ENCODE assay signal across 19 cellular contexts in the genomic region with DNA sequence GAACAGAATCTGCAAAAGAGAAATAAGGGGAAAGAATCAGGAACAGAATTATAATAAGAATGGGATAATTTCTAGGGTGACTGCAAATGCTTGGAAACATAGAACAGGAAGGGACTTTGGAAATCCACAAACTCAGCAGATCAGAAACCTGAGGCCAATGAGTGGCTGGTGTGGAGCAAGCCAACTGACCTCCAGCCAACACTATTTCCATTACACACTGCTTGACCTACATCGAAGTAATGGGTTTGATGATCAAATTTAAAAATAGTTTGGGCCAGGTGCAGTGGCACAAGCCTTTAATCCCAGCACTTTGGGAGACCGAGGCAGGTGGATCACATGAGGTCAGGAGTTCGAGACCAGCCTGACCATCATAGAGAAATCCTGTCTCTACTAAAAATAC.
A peak's percentile ranks its signal among the peaks of the same experiment; 100 is the strongest.
DNase-seq lines count a peak whose midpoint lies in the region; ATAC-seq, FAIRE-seq and TF ChIP-seq lines count a peak whose summit lies in the region.
"Had no signal": no experiment of that assay in that cellular context is flagged by ENCODE, and none has a peak within 500 bp of the region (broad histone marks: within the 10 kb centered on the region; RNA-seq: fewer than 3 reads in every experiment).

No MANE protein-coding gene starts in this region.

- H3K36me3 ChIP-seq in K562 (ENCODE audit: control insufficient read depth, insufficient read depth, low read length) (peaks cover 16% of the 10 kb centered on the region), hepatocyte (replicated peaks; ENCODE audit: insufficient read depth, low read depth) (no peaks in the 10 kb centered on the region), MM.1S (replicated peaks; ENCODE audit: insufficient read depth, low read length) (no peaks in the 10 kb centered on the region)
- H3K36me3 ChIP-seq: BLaER1 treated with 17β-estradiol and CSF1 and Interleukin-3, amounts not matched to agents 10 nM and 100 nM had no signal

- no peaks in the 10 kb centered on the region for H3F3A ChIP-seq in MM.1S (ENCODE audit: insufficient read depth, low read length)

- H3K4me2 ChIP-seq in K562 (ENCODE audit: insufficient read depth, low read length) (no peak overlapping the region), hepatocyte (no peak overlapping the region), MM.1S (ENCODE audit: low read depth, low read length) (no peak overlapping the region)

- no peak for TF ChIP-seq CTCF in Calu3 (IDR thresholded peaks at IDR 0.05; ENCODE audit: unreplicated experiment)
- no peak for TF ChIP-seq CTCF in K562 (IDR thresholded peaks at IDR 0.05 in 2 of 3, conservative IDR thresholded peaks at IDR 0.05 in 1 of 3; ENCODE audit: insufficient read depth in 2 of 3, low read depth in 1 of 3, low read length in 3 of 3)
- no peak for TF ChIP-seq CTCF in hepatocyte (IDR thresholded peaks at IDR 0.05; ENCODE audit: poor library complexity)
- TF ChIP-seq CTCF in MM.1S (IDR thresholded peaks at IDR 0.05; ENCODE audit: low read length), result no peak

- H3K27me3 Mint-ChIP-seq in activated naive CD4-positive, alpha-beta T cell treated with anti-CD3 and anti-CD28 coated beads for 36 hours (ENCODE audit: low read depth), result peaks cover 4% of the 10 kb centered on the region
- no peaks in the 10 kb centered on the region for H3K27me3 Mint-ChIP-seq in Calu3 (ENCODE audit: unreplicated experiment)
- H3K27me3 Mint-ChIP-seq: B cell had no signal

- no peaks in the 10 kb centered on the region for H3K9me3 Mint-ChIP-seq in activated naive CD4-positive, alpha-beta T cell treated with anti-CD3 and anti-CD28 coated beads for 36 hours
- peaks cover 2% of the 10 kb centered on the region for H3K9me3 Mint-ChIP-seq in Calu3 (ENCODE audit: low read depth, unreplicated experiment)
- H3K9me3 Mint-ChIP-seq: CD8-positive, alpha-beta T cell had no signal

- H3K9me2 ChIP-seq in hepatocyte (replicated peaks; ENCODE audit: insufficient read depth), result no peaks in the 10 kb centered on the region
- no peaks in the 10 kb centered on the region for H3K9me2 ChIP-seq in MM.1S (replicated peaks; ENCODE audit: insufficient read depth, low read length)

- in situ Hi-C loops in K562 (cut with MboI), result no loop called here

- peak overlapping the region; percentile 49 for H2AFZ ChIP-seq in K562 (ENCODE audit: low read depth, low read length)
- H2AFZ ChIP-seq in hepatocyte, result no peak overlapping the region
- H2AFZ ChIP-seq in MM.1S (ENCODE audit: low read length), result no peak overlapping the region
- H2AFZ ChIP-seq: GM23248 had no signal

- TF ChIP-seq EP300 in K562 (IDR thresholded peaks at IDR 0.05; ENCODE audit: low read length), result no peak

- H3K9me1 ChIP-seq in K562 (ENCODE audit: control insufficient read depth, insufficient read depth, low read length), result no peaks in the 10 kb centered on the region

- intact Hi-C loops in activated naive CD4-positive, alpha-beta T cell treated with anti-CD3 and anti-CD28 coated beads for 36 hours (cut with micrococcal nuclease), result loop anchor here (5.0 kb wide), 1 partner anchor 178 kb away; no protein-coding TSS in a partner anchor
- intact Hi-C loops in Calu3 (cut with micrococcal nuclease; ENCODE audit: unreplicated experiment) (no loop called here), K562 (cut with micrococcal nuclease) (loop anchor here (5.0 to 10.0 kb wide), 2 partner anchors 178 to 350 kb away; no protein-coding TSS in a partner anchor)

- H3K36me3 Mint-ChIP-seq in activated naive CD4-positive, alpha-beta T cell treated with anti-CD3 and anti-CD28 coated beads for 36 hours (ENCODE audit: low read depth), result peaks cover 2% of the 10 kb centered on the region
- H3K36me3 Mint-ChIP-seq in Calu3 (ENCODE audit: insufficient read depth, unreplicated experiment), result peaks cover 5% of the 10 kb centered on the region
- H3K36me3 Mint-ChIP-seq: CD8-positive, alpha-beta T cell had no signal

- H3K27me3 ChIP-seq in K562 (ENCODE audit: control insufficient read depth in 2 of 2, insufficient read depth in 2 of 2, low read length in 2 of 2), result no peaks in the 10 kb centered on the region
- H3K27me3 ChIP-seq in hepatocyte, result no peaks in the 10 kb centered on the region
- H3K27me3 ChIP-seq in MM.1S (replicated peaks; ENCODE audit: insufficient read depth, low read length), result no peaks in the 10 kb centered on the region
- H3K27me3 ChIP-seq: BLaER1 treated with 17β-estradiol and CSF1 and Interleukin-3, amounts not matched to agents 10 nM and 100 nM had no signal

- H3K4me1 Mint-ChIP-seq in activated naive CD4-positive, alpha-beta T cell treated with anti-CD3 and anti-CD28 coated beads for 36 hours (ENCODE audit: low read depth), result peaks cover 27% of the 10 kb centered on the region
- peaks cover 9% of the 10 kb centered on the region for H3K4me1 Mint-ChIP-seq in Calu3 (ENCODE audit: low read depth, unreplicated experiment)

- POLR2A ChIA-PET in K562 (lab: Yijun Ruan, JAX), result no interaction called here

- H3K4me3 ChIP-seq in K562 (no peak overlapping the region), hepatocyte (no peak overlapping the region), MM.1S (ENCODE audit: low read length) (no peak overlapping the region)
- H3K4me3 ChIP-seq: BLaER1 treated with 17β-estradiol and CSF1 and Interleukin-3, amounts not matched to agents 10 nM and 100 nM; GM23248 had no signal

- CTCF ChIA-PET in activated naive CD4-positive, alpha-beta T cell treated with anti-CD3 and anti-CD28 coated beads for 36 hours (lab: Charles Lee), result no interaction called here
- CTCF ChIA-PET in Calu3 (lab: Charles Lee), result no interaction called here
- CTCF ChIA-PET in K562 (lab: Yijun Ruan, JAX; ENCODE audit: low intra/inter-chr PET ratio), result no interaction called here

- H3K27ac Mint-ChIP-seq in activated naive CD4-positive, alpha-beta T cell treated with anti-CD3 and anti-CD28 coated beads for 36 hours, result peak overlapping the region; percentile 22
- H3K27ac Mint-ChIP-seq in Calu3 (ENCODE audit: unreplicated experiment), result peak overlapping the region; percentile 54
- H3K27ac Mint-ChIP-seq: B cell; CD8-positive, alpha-beta T cell had no signal

- no peak for TF ChIP-seq RAD21 in K562 (CRISPR knock-in tag; conservative IDR thresholded peaks at IDR 0.05 in 1 of 2, IDR thresholded peaks at IDR 0.05 in 1 of 2)

- WGBS in K562 (ENCODE audit: insufficient coverage, low coverage, missing lambda C conversion rate), result 93% methylated on average over 3 of the region's 3 CpGs
- 98% methylated on average over 3 of the region's 3 CpGs for WGBS in hepatocyte (ENCODE audit: low lambda C conversion rate, missing lambda C conversion rate)

- no peak for DNase-seq in activated naive CD4-positive, alpha-beta T cell treated with anti-CD3 and anti-CD28 coated beads for 36 hours
- no peak for DNase-seq in activated naive CD4-positive, alpha-beta T cell (lab: John Stamatoyannopoulos, UW)
- DNase-seq in Calu3 (no peak), K562 (ENCODE audit: extremely low read depth in 1 of 4, low spot score in 3 of 4) (no peak), globus pallidus (ENCODE audit: low spot score) (peak; percentile 12), hepatocyte (ENCODE audit: low spot score) (no peak), MM.1S (no peak)
- DNase-seq in activated CD8-positive, alpha-beta memory T cell treated with anti-CD3 and anti-CD28 coated beads, Interleukin-2, amount 50 U/mL, for 48 hours, result no peak
- DNase-seq: 8988T; CD8-positive, alpha-beta T cell; DMS 273 treated with DMSO at 0.1 percent for 48 hours; GDM1; GM23248; HCEC 1CT had no signal

- TF ChIP-seq POLR2A in K562 (conservative IDR thresholded peaks at IDR 0.05), result no peak

- H3K79me2 ChIP-seq in K562 (ENCODE audit: control insufficient read depth, insufficient read depth, low read length) (no peaks in the 10 kb centered on the region), hepatocyte (no peaks in the 10 kb centered on the region), MM.1S (ENCODE audit: low read length) (no peaks in the 10 kb centered on the region)

- H3K4me1 ChIP-seq in K562 (replicated peaks in 1 of 2; ENCODE audit: control insufficient read depth in 2 of 2, insufficient read depth in 2 of 2, low read length in 2 of 2) (peaks cover 8 to 83% of the 10 kb centered on the region in 2 experiments), hepatocyte (ENCODE audit: insufficient read depth) (no peaks in the 10 kb centered on the region), MM.1S (ENCODE audit: low read length) (0 out of 2 replicates have a peak, but pooled peaks cover 4% of the 10 kb centered on the region)

- ATAC-seq in K562, result no peak
- ATAC-seq: CD8-positive, alpha-beta T cell had no signal

- H3K9ac ChIP-seq in K562 (ENCODE audit: insufficient read depth in 1 of 2, low read depth in 2 of 2, low read length in 2 of 2) (peak overlapping the region in 1 of 2 experiments; percentile 19; a peak in 1 of 4 replicates), MM.1S (ENCODE audit: low read length) (no peak overlapping the region)
- H3K9ac ChIP-seq: BLaER1 treated with 17β-estradiol and CSF1 and Interleukin-3, amounts not matched to agents 10 nM and 100 nM; GM23248 had no signal

- H4K20me1 ChIP-seq in K562 (replicated peaks; ENCODE audit: control insufficient read depth, insufficient read depth, low read length) (no peaks in the 10 kb centered on the region), hepatocyte (ENCODE audit: insufficient read depth, poor library complexity, severe bottlenecking) (no peaks in the 10 kb centered on the region), MM.1S (ENCODE audit: insufficient read depth, low read length) (no peaks in the 10 kb centered on the region)
- H4K20me1 ChIP-seq: BLaER1 treated with 17β-estradiol and CSF1 and Interleukin-3, amounts not matched to agents 10 nM and 100 nM had no signal

- H3K27ac ChIP-seq in K562 (ENCODE audit: extremely low read depth, low read depth, low read length), result peak overlapping the region; percentile 63
- no peak overlapping the region for H3K27ac ChIP-seq in hepatocyte
- H3K27ac ChIP-seq in MM.1S (ENCODE audit: low read length), result no peak overlapping the region
- H3K27ac ChIP-seq: GM23248, HL-60 had no signal

- H3K4me3 Mint-ChIP-seq in activated naive CD4-positive, alpha-beta T cell treated with anti-CD3 and anti-CD28 coated beads for 36 hours, result no peak overlapping the region
- no peak overlapping the region for H3K4me3 Mint-ChIP-seq in Calu3 (ENCODE audit: low read depth, unreplicated experiment)
- H3K4me3 Mint-ChIP-seq: B cell; CD8-positive, alpha-beta T cell had no signal

- FAIRE-seq in K562 (lab: Jason Lieb, UNC), result no peak
- FAIRE-seq: GM12892, GM18507 had no signal

- H3K9me3 ChIP-seq in K562 (replicated peaks; ENCODE audit: control insufficient read depth, insufficient read depth, low read depth, low read length) (peaks cover 23% of the 10 kb centered on the region), hepatocyte (ENCODE audit: low read depth) (no peaks in the 10 kb centered on the region), MM.1S (replicated peaks; ENCODE audit: insufficient read depth, low read length) (no peaks in the 10 kb centered on the region)

- BruUV-seq in Calu3 (replicated peaks; lab: Mats Ljungman, UMichigan) (no TSS peak), K562 (replicated peaks; lab: Mats Ljungman, UMichigan) (no TSS peak)

TF ChIP-seq in K562, 482 proteins besides CTCF, POLR2A, EP300 and RAD21 (continues in another document):
- TF ChIP-seq JUN (IDR thresholded peaks at IDR 0.05; ENCODE audit: borderline replicate concordance, low read depth, low read length) (no peak), JUN (CRISPR knock-in tag; IDR thresholded peaks at IDR 0.05; ENCODE audit: borderline replicate concordance) (no peak)
